ENCODE assay signal across 20 cellular contexts in genomic region chr10:43344051-43344450, GRCh38. TPM values are rescaled to one million over a fixed set of nuclear protein-coding genes. Genes with fewer than 3 reads are reported as not detected.
DNase-seq lines count a peak whose midpoint lies in the region; ATAC-seq, FAIRE-seq and TF ChIP-seq lines count a peak whose summit lies in the region.
"Had no signal": no experiment of that assay in that cellular context is flagged by ENCODE, and none has a peak within 500 bp of the region (broad histone marks: within the 10 kb centered on the region; RNA-seq: fewer than 3 reads in every experiment).

No MANE protein-coding gene starts in this region.

- no peaks in the 10 kb centered on the region for H3K27me3 ChIP-seq in MG63
- H3K27me3 ChIP-seq in small intestine (ENCODE audit: control insufficient read depth in 2 of 2, insufficient read depth in 2 of 2, low read length in 2 of 2), result no peaks in the 10 kb centered on the region

- FAIRE-seq in small intestine (lab: Jason Lieb, UNC), result no peak
- FAIRE-seq: A204.1, GM12878, GM19239 had no signal

- no peak overlapping the region for H3K4me3 ChIP-seq in MG63
- H3K4me3 ChIP-seq in epithelial cell of esophagus (ENCODE audit: low read length), result no peak overlapping the region
- no peak overlapping the region for H3K4me3 ChIP-seq in small intestine (ENCODE audit: low read depth in 1 of 2, low read length in 2 of 2)
- H3K4me3 ChIP-seq: GM12878, SJSA1 had no signal

- H3K27ac Mint-ChIP-seq in activated CD4-positive, alpha-beta T cell treated with anti-CD3 and anti-CD28 coated beads, Interleukin-2, amount 10 ng/mL, durations not matched to agents 7 days and 5 days, result peak overlapping the region; percentile 68
- H3K27ac Mint-ChIP-seq in activated CD4-positive, alpha-beta T cell treated with anti-CD3 and anti-CD28 coated beads for 36 hours, result no peak overlapping the region

- H3K36me3 ChIP-seq in MG63 (no peaks in the 10 kb centered on the region), small intestine (ENCODE audit: control insufficient read depth in 2 of 2, insufficient read depth in 2 of 2, low read length in 2 of 2) (no peaks in the 10 kb centered on the region)
- H3K36me3 ChIP-seq: SJSA1 had no signal

- no peak overlapping the region for H3K4me3 Mint-ChIP-seq in activated CD4-positive, alpha-beta T cell treated with anti-CD3 and anti-CD28 coated beads, Interleukin-2, amount 10 ng/mL, durations not matched to agents 7 days and 5 days
- H3K4me3 Mint-ChIP-seq in activated CD4-positive, alpha-beta T cell treated with anti-CD3 and anti-CD28 coated beads for 36 hours, result no peak overlapping the region
- H3K4me3 Mint-ChIP-seq: CD14-positive monocyte had no signal

- peaks cover 45% of the 10 kb centered on the region for H3K4me1 Mint-ChIP-seq in activated CD4-positive, alpha-beta T cell treated with anti-CD3 and anti-CD28 coated beads, Interleukin-2, amount 10 ng/mL, durations not matched to agents 7 days and 5 days
- peaks cover 10% of the 10 kb centered on the region for H3K4me1 Mint-ChIP-seq in activated CD4-positive, alpha-beta T cell treated with anti-CD3 and anti-CD28 coated beads for 36 hours

- H3K9me3 ChIP-seq in MG63, result no peaks in the 10 kb centered on the region
- H3K9me3 ChIP-seq in small intestine (ENCODE audit: control insufficient read depth, low read depth), result no peaks in the 10 kb centered on the region
- H3K9me3 ChIP-seq: Caco-2, SJSA1 had no signal

- H3K36me3 Mint-ChIP-seq in activated CD4-positive, alpha-beta T cell treated with anti-CD3 and anti-CD28 coated beads, Interleukin-2, amount 10 ng/mL, durations not matched to agents 7 days and 5 days (ENCODE audit: low read depth), result peaks cover 2% of the 10 kb centered on the region
- H3K36me3 Mint-ChIP-seq in activated CD4-positive, alpha-beta T cell treated with anti-CD3 and anti-CD28 coated beads for 36 hours (ENCODE audit: low read depth), result no peaks in the 10 kb centered on the region
- H3K36me3 Mint-ChIP-seq: CD14-positive monocyte had no signal

- intact Hi-C loops in activated CD4-positive, alpha-beta T cell treated with anti-CD3 and anti-CD28 coated beads for 36 hours (cut with DNase I, micrococcal nuclease), result no loop called here

- H3K27ac ChIP-seq in small intestine (ENCODE audit: low read depth in 1 of 2, low read length in 1 of 2), result no peak overlapping the region
- H3K27ac ChIP-seq: SJSA1 had no signal

- CTCF ChIA-PET in activated CD4-positive, alpha-beta T cell treated with anti-CD3 and anti-CD28 coated beads, Interleukin-2, amount 10 ng/mL, durations not matched to agents 7 days and 5 days (lab: Charles Lee), result interaction anchor here (0.7 to 1.6 kb wide), 2 partner anchors 49 to 86 kb away, joined by 3 read pairs; no protein-coding TSS in a partner anchor
- CTCF ChIA-PET in activated CD4-positive, alpha-beta T cell treated with anti-CD3 and anti-CD28 coated beads for 36 hours (lab: Charles Lee), result interaction anchor here (0.6 kb wide), 1 partner anchor 206 kb away, joined by 3 read pairs; no protein-coding TSS in a partner anchor

- 59 to 80% (median 69%) methylated on average over 8 of the region's 8 CpGs for WGBS in small intestine, 3 donors

- no peaks in the 10 kb centered on the region for H3K4me1 ChIP-seq in small intestine (ENCODE audit: control insufficient read depth in 2 of 2, insufficient read depth in 1 of 2, low read depth in 1 of 2, low read length in 1 of 2)
- H3K4me1 ChIP-seq: SJSA1 had no signal

- H3K27me3 Mint-ChIP-seq in activated CD4-positive, alpha-beta T cell treated with anti-CD3 and anti-CD28 coated beads, Interleukin-2, amount 10 ng/mL, durations not matched to agents 7 days and 5 days, result peaks cover 11% of the 10 kb centered on the region
- peaks cover 7% of the 10 kb centered on the region for H3K27me3 Mint-ChIP-seq in activated CD4-positive, alpha-beta T cell treated with anti-CD3 and anti-CD28 coated beads for 36 hours

- POLR2A ChIA-PET in activated CD4-positive, alpha-beta T cell treated with anti-CD3 and anti-CD28 coated beads, Interleukin-2, amount 10 ng/mL, durations not matched to agents 7 days and 5 days (lab: Charles Lee), result no interaction called here
- POLR2A ChIA-PET in activated CD4-positive, alpha-beta T cell treated with anti-CD3 and anti-CD28 coated beads for 36 hours (lab: Charles Lee), result no interaction called here

- H3K9me3 Mint-ChIP-seq in activated CD4-positive, alpha-beta T cell treated with anti-CD3 and anti-CD28 coated beads, Interleukin-2, amount 10 ng/mL, durations not matched to agents 7 days and 5 days, result no peaks in the 10 kb centered on the region
- no peaks in the 10 kb centered on the region for H3K9me3 Mint-ChIP-seq in activated CD4-positive, alpha-beta T cell treated with anti-CD3 and anti-CD28 coated beads for 36 hours (ENCODE audit: low read depth)
- H3K9me3 Mint-ChIP-seq: CD14-positive monocyte had no signal

- no peak for TF ChIP-seq CTCF in epithelial cell of esophagus (IDR thresholded peaks at IDR 0.05; ENCODE audit: insufficient read depth, low read depth, low read length, missing control alignments)

- no peak for ATAC-seq in activated CD4-positive, alpha-beta T cell treated with anti-CD3 and anti-CD28 coated beads for 36 hours
- ATAC-seq in HG03175 (IDR thresholded peaks at IDR 0.05; ENCODE audit: unreplicated experiment), result no peak
- ATAC-seq: GM12878 had no signal

- DNase-seq in activated CD4-positive, alpha-beta T cell treated with anti-CD3 and anti-CD28 coated beads, Interleukin-2, amount 10 ng/mL, durations not matched to agents 7 days and 5 days, result no peak
- no peak for DNase-seq in activated CD4-positive, alpha-beta T cell treated with anti-CD3 and anti-CD28 coated beads for 36 hours
- DNase-seq in MG63 (peak; percentile 20), epithelial cell of esophagus (ENCODE audit: low read depth) (peak; percentile 17), small intestine (peak; percentile 57), UCSD-AML1 (lab: John Stamatoyannopoulos, UW; ENCODE audit: unreplicated experiment) (no peak), NCI-H748 (lab: John Stamatoyannopoulos, UW; ENCODE audit: unreplicated experiment) (no peak)
- DNase-seq: Caco-2, DMS53, NCI-H1092, NCI-H1694, NCI-H2107 had no signal

RNA-seq across cellular contexts. Expression of gene FXYD4, which starts 27.4 kb away (rescaled TPM):
- not detected for total RNA-seq in activated CD4-positive, alpha-beta T cell treated with anti-CD3 and anti-CD28 coated beads, Interleukin-2, amount 10 ng/mL, durations not matched to agents 7 days and 5 days
- total RNA-seq in activated CD4-positive, alpha-beta T cell treated with anti-CD3 and anti-CD28 coated beads for 36 hours, result not detected
- total RNA-seq in MG63 (2014; rRNA removed; shearing (Covaris generic); ENCODE audit: low replicate concordance), result not detected in 2 replicates
- polyA plus RNA-seq in small intestine, result under 1 TPM in 1 of 3 donors, not detected in 2; 0.10 TPM
- total RNA-seq: Caco-2, G401, GM12878, HT-29, SJSA1 had no signal
- polyA plus RNA-seq: CD14-positive monocyte, GM12878 had no signal

Comparison
In these comparisons a context has a peak if more than half of its experiments do, and no peak if none do; other contexts are left out.
1. DNase-seq: peak in MG63 (single experiment), epithelial cell of esophagus (single experiment) and small intestine (single experiment); none in activated CD4-positive, alpha-beta T cell treated with anti-CD3 and anti-CD28 coated beads, Interleukin-2, amount 10 ng/mL, durations not matched to agents 7 days and 5 days (single experiment), activated CD4-positive, alpha-beta T cell treated with anti-CD3 and anti-CD28 coated beads for 36 hours (single experiment), UCSD-AML1 (single experiment) and NCI-H748 (single experiment).